ENCODE assay signal across 19 cellular contexts in the genomic region with DNA sequence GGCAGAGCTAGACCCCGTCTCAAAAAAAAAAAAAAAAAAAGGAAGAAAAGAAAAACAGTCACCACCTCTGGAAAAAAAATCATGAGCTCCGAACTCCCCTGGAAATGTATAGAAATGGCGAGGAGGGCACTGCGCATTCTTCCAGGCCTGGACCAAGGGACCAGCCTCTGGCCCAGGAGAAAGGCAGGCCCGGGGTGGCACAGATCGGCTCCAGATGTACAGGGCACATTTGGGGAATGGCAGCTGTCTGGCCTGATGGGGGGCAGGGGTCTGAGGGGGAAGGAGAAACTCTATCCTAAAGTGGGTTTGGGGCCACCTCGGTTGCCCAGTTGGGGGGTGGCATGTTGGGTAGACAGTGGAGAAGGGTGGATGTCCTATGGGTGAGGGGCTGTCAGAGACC. TPM values are rescaled to one million over a fixed set of nuclear protein-coding genes. Genes with fewer than 3 reads are reported as not detected.
DNase-seq lines count a peak whose midpoint lies in the region; ATAC-seq and TF ChIP-seq lines count a peak whose summit lies in the region.
"Had no signal": no experiment of that assay in that cellular context is flagged by ENCODE, and none has a peak within 500 bp of the region (broad histone marks: within the 10 kb centered on the region; RNA-seq: fewer than 3 reads in every experiment).

No MANE protein-coding gene starts in this region.

- H3K27ac ChIP-seq in right cardiac atrium (ENCODE audit: low read length) (peak overlapping the region; percentile 6), gastroesophageal sphincter (peak overlapping the region; percentile 86 to 93 (median 90)), gastrocnemius medialis (peak overlapping the region; percentile 10 to 52 (median 50)), vagina (peak overlapping the region; percentile 67)
- H3K27ac ChIP-seq: C4-2B, neural progenitor cell had no signal

- WGBS in right cardiac atrium = 84% methylated on average over 6 of the region's 7 CpGs
- 69% methylated on average over 5 of the region's 7 CpGs; no CpG with 5 or more reads in 1 of the 2 donors for WGBS in gastroesophageal sphincter (ENCODE audit: low coverage in 1 of 2), 2 donors

- H3K27me3 ChIP-seq in right cardiac atrium (ENCODE audit: control insufficient read depth, insufficient read depth) = no peaks in the 10 kb centered on the region
- H3K27me3 ChIP-seq in gastroesophageal sphincter = no peaks in the 10 kb centered on the region
- H3K27me3 ChIP-seq in gastrocnemius medialis = no peaks in the 10 kb centered on the region
- no peaks in the 10 kb centered on the region for H3K27me3 ChIP-seq in vagina
- H3K27me3 ChIP-seq: neural progenitor cell had no signal

- no peak for TF ChIP-seq EP300 in gastroesophageal sphincter (IDR thresholded peaks at IDR 0.05)

- intact Hi-C loops in right cardiac atrium (cut with DNase I) = loop anchor here in 1 of 4 donors (10.0 kb wide), 1 partner anchor 48 kb away; the partner anchor contains the start of gene EML1
- intact Hi-C loops in left cardiac atrium (cut with DNase I) = no loop called here
- intact Hi-C loops in gastrocnemius medialis (cut with DNase I; ENCODE audit: low total_unique reads) = no loop called here
- intact Hi-C loops in vagina (cut with DNase I) = loop anchor here (5.0 kb wide), 1 partner anchor 45 kb away; the partner anchor contains the start of gene EML1

- no peak for ATAC-seq in right cardiac atrium
- ATAC-seq in left cardiac atrium = no peak
- no peak for ATAC-seq in gastroesophageal sphincter
- no peak for ATAC-seq in gastrocnemius medialis
- ATAC-seq in HG02840 (IDR thresholded peaks at IDR 0.05; ENCODE audit: low FRiP score, unreplicated experiment) = no peak

- no peak overlapping the region for H3K4me3 ChIP-seq in right cardiac atrium (ENCODE audit: low read length)
- peak overlapping the region in 1 of 2 donors; percentile 14 for H3K4me3 ChIP-seq in gastroesophageal sphincter
- H3K4me3 ChIP-seq in gastrocnemius medialis = no peak overlapping the region
- no peak overlapping the region for H3K4me3 ChIP-seq in vagina
- H3K4me3 ChIP-seq: left lung, neural progenitor cell had no signal

- H3K36me3 ChIP-seq in gastroesophageal sphincter (no peaks in the 10 kb centered on the region), gastrocnemius medialis (no peaks in the 10 kb centered on the region), vagina (no peaks in the 10 kb centered on the region)
- H3K36me3 ChIP-seq: left lung, neural progenitor cell had no signal

- TF ChIP-seq CTCF in gastroesophageal sphincter (IDR thresholded peaks at IDR 0.05) (no peak), gastrocnemius medialis (IDR thresholded peaks at IDR 0.05 in 4 of 5, conservative IDR thresholded peaks at IDR 0.05 in 1 of 5) (no peak), vagina (IDR thresholded peaks at IDR 0.05) (no peak)

- H3K4me1 ChIP-seq in right cardiac atrium (ENCODE audit: control insufficient read depth, insufficient read depth, low read length) (peaks cover 20% of the 10 kb centered on the region), gastroesophageal sphincter (peaks cover 9 to 99% (median 53%) of the 10 kb centered on the region in 3 donors), gastrocnemius medialis (peaks cover 26 to 43% of the 10 kb centered on the region in 2 donors), vagina (peaks cover 52% of the 10 kb centered on the region)

- H3K9me3 ChIP-seq in right cardiac atrium (ENCODE audit: control insufficient read depth, low read length) (no peaks in the 10 kb centered on the region), gastroesophageal sphincter (no peaks in the 10 kb centered on the region), gastrocnemius medialis (no peaks in the 10 kb centered on the region), vagina (no peaks in the 10 kb centered on the region)
- H3K9me3 ChIP-seq: left lung had no signal

- in situ Hi-C loops in gastrocnemius medialis (cut with MboI; ENCODE audit: low sequenced_read_pairs in 4 of 4) = no loop called here

- TF ChIP-seq POLR2A in gastroesophageal sphincter (IDR thresholded peaks at IDR 0.05) (no peak), gastrocnemius medialis (IDR thresholded peaks at IDR 0.05) (no peak), vagina (IDR thresholded peaks at IDR 0.05) (no peak)

- DNase-seq in right cardiac atrium (peak in 2 of 3 donors; percentile 32 to 54), left cardiac atrium (no peak), gastrocnemius medialis (no peak), vagina (ENCODE audit: extremely low spot score in 2 of 2) (no peak), NCI-H2029 treated with DMSO at 0.1 percent for 48 hours (lab: John Stamatoyannopoulos, UW) (no peak), NCI-H1694 treated with DMSO at 0.1 percent for 48 hours (lab: John Stamatoyannopoulos, UW) (no peak)
- DNase-seq: activated CD4-positive, alpha-beta T cell treated with anti-CD3 and anti-CD28 coated beads, Interleukin-2, amount 10 ng/mL, durations not matched to agents 24 days and 14 days; activated naive CD4-positive, alpha-beta T cell treated with anti-CD3 and anti-CD28 coated beads, Interleukin-2, amount 50 U/mL, for 16 hours; anterior cingulate cortex; NCI-H1105; NCI-H2081; NCI-H446; stimulated activated CD8-positive, alpha-beta memory T cell treated with anti-CD3 and anti-CD28 coated beads, Interleukin-4, amount 100 ng/mL, for 48 hours had no signal

RNA-seq across cellular contexts. Expression of gene EML1, which starts 46.0 kb away (rescaled TPM):
- total RNA-seq in right cardiac atrium = 10 to 100 TPM; 32.5 to 39.1 (median 34.8) TPM
- 11.2 TPM for polyA plus RNA-seq in right cardiac atrium
- 10 to 100 TPM; 23.7 to 24.6 TPM for total RNA-seq in left cardiac atrium
- 100 to 1,000 TPM; 121 to 206 (median 136) TPM for total RNA-seq in gastroesophageal sphincter
- total RNA-seq in gastrocnemius medialis = 10 to 100 TPM; 12.5 to 19.1 (median 16.6) TPM
- total RNA-seq in vagina = 32.7 TPM
- polyA plus RNA-seq: IgD-negative memory B cell had no signal

Comparison
In these comparisons a context has a peak if more than half of its experiments do, and no peak if none do; other contexts are left out.
1. DNase-seq: peak in right cardiac atrium (2 of 3); none in left cardiac atrium (single experiment), gastrocnemius medialis (0 of 2), vagina (0 of 2), NCI-H2029 treated with DMSO at 0.1 percent for 48 hours (single experiment) and NCI-H1694 treated with DMSO at 0.1 percent for 48 hours (single experiment).
2. H3K27ac ChIP-seq: peak in every context shown above with its lines; median percentile 90 in gastroesophageal sphincter; 67 in vagina; 50 in gastrocnemius medialis; 6 in right cardiac atrium.